ENCODE assay signal across 18 cellular contexts in genomic region chr18:55918449-55918848, GRCh38.
A peak's percentile ranks its signal among the peaks of the same experiment; 100 is the strongest.
DNase-seq lines count a peak whose midpoint lies in the region; ATAC-seq and TF ChIP-seq lines count a peak whose summit lies in the region.
"Had no signal": no experiment of that assay in that cellular context is flagged by ENCODE, and none has a peak within 500 bp of the region (broad histone marks: within the 10 kb centered on the region; RNA-seq: fewer than 3 reads in every experiment).

No MANE protein-coding gene starts in this region.

- ATAC-seq in sciatic nerve (peak; percentile 36), GM21447 (IDR thresholded peaks at IDR 0.05; ENCODE audit: unreplicated experiment) (no peak)
- ATAC-seq: GM23338, Panc1 had no signal

- no peaks in the 10 kb centered on the region for H3K36me3 ChIP-seq in SK-N-MC (ENCODE audit: insufficient read depth, low read length)
- H3K36me3 ChIP-seq: BLaER1 treated with 17β-estradiol and CSF1 and Interleukin-3, amounts not matched to agents 10 nM and 100 nM had no signal

- TF ChIP-seq CTCF in fibroblast of mammary gland (conservative IDR thresholded peaks at IDR 0.05; ENCODE audit: control insufficient read depth, insufficient read depth, low read depth, low read length), result no peak

- intact Hi-C loops in sciatic nerve (cut with DNase I), result no loop called here

- H3K9me3 ChIP-seq in SK-N-MC (ENCODE audit: low read depth, low read length), result no peaks in the 10 kb centered on the region

- DNase-seq in EL, result peak; percentile 37
- no peak for DNase-seq in SK-N-MC (ENCODE audit: low read depth, low spot score)
- DNase-seq in fibroblast of mammary gland (ENCODE audit: low read depth), result peak; percentile 14
- DNase-seq in sciatic nerve (ENCODE audit: low spot score), result no peak
- no peak for DNase-seq in NCI-H2227 (lab: John Stamatoyannopoulos, UW; ENCODE audit: unreplicated experiment)
- no peak for DNase-seq in NCI-H1105 treated with DMSO at 0.1 percent for 48 hours (lab: John Stamatoyannopoulos, UW)
- no peak for DNase-seq in SIG-M5 treated with dmso at 0.1 percent for 504 hours (lab: John Stamatoyannopoulos, UW; ENCODE audit: unreplicated experiment)
- DNase-seq: ACHN, KG1, MM.1S, NCI-H1930, NCI-H2171, NCI-H82, Right ventricle myocardium superior had no signal

- no peak overlapping the region for H3K9ac ChIP-seq in SK-N-MC (ENCODE audit: insufficient read length)
- H3K9ac ChIP-seq: BLaER1 treated with 17β-estradiol and CSF1 and Interleukin-3, amounts not matched to agents 10 nM and 100 nM had no signal

- H3K4me3 ChIP-seq in SK-N-MC (peak overlapping the region; percentile 12; the same call in 1 of the 2 replicates), fibroblast of mammary gland (ENCODE audit: control insufficient read depth, low read depth, low read length) (no peak overlapping the region)
- H3K4me3 ChIP-seq: BLaER1 treated with 17β-estradiol and CSF1 and Interleukin-3, amounts not matched to agents 10 nM and 100 nM; GM23338 had no signal

- no peak overlapping the region for H3K27ac ChIP-seq in SK-N-MC
- H3K27ac ChIP-seq: BLaER1 treated with 17β-estradiol and CSF1 and Interleukin-3, amounts not matched to agents 10 nM and 100 nM had no signal

Comparison
In these comparisons a context has a peak if more than half of its experiments do, and no peak if none do; other contexts are left out.
1. DNase-seq: peak in EL (single experiment) and fibroblast of mammary gland (single experiment); none in SK-N-MC (single experiment), sciatic nerve (single experiment), NCI-H2227 (single experiment), NCI-H1105 treated with DMSO at 0.1 percent for 48 hours (single experiment) and SIG-M5 treated with dmso at 0.1 percent for 504 hours (single experiment).